9 cellular contexts compared by ENCODE assay signal in the genomic region with DNA sequence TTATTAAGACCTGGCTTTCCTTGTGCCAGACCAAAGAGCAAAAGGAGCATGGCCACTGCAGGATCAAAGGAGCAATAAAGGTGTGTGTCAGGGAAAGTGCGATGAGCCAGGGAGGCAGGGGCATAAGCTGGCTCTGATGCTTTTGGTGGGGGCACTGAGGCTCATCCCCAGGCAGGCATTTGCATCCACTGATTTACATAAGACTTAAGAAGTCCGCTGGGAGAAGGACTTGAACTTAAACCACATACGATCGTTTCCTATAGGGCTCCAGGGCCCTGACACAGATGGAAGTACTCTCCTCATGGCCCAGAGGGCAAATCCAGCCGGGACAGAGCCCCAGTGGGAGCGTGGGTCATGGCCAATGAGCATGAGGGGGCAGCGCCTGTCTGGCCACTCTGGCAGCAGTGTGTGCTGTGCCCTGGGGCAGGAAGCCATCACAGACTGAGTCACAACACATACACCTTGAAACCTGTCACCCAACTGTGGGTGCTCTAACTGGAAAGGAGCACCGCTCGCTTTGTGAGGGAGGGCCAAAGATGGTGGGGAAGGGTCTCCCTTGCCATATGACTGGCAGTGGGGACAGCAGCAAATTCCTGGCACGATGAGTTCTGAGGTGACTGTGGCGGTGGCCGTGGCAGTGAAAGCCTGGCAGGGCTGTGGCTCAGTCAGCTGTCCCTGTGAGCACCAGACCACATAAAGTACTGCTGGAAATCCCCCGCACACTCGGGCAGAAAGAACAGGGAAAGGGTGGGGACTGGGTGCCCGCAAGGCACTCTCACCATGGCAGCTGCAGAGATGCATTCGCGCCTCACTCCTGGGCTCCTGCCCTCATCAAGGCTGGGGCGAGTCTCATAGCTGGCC.
A peak's percentile ranks its signal among the peaks of the same experiment; 100 is the strongest.
DNase-seq lines count a peak whose midpoint lies in the region; ATAC-seq lines count a peak whose summit lies in the region.
"Had no signal": no experiment of that assay in that cellular context is flagged by ENCODE, and none has a peak within 500 bp of the region (broad histone marks: within the 10 kb centered on the region; RNA-seq: fewer than 3 reads in every experiment).

No MANE protein-coding gene starts in this region.

- intact Hi-C loops in sciatic nerve (cut with DNase I) = no loop called here

- DNase-seq in myocyte (ENCODE audit: low read depth) (peak; percentile 85), foreskin melanocyte (no peak), sciatic nerve (ENCODE audit: low spot score) (no peak), NCI-H82 treated with DMSO at 0.1 percent for 48 hours (lab: John Stamatoyannopoulos, UW; ENCODE audit: unreplicated experiment) (no peak)
- DNase-seq: activated T-cell treated with anti-CD3 and anti-CD28 coated beads, Interleukin-2, amount 50 U/mL, for 4 hours; NCI-H748 treated with DMSO at 0.1 percent for 48 hours had no signal

- ATAC-seq in GM18867 (IDR thresholded peaks at IDR 0.05; ENCODE audit: unreplicated experiment) (peak; percentile 77), GM21526 (IDR thresholded peaks at IDR 0.05; ENCODE audit: low FRiP score, unreplicated experiment) (peak; percentile 67), HG03469 (IDR thresholded peaks at IDR 0.05; ENCODE audit: unreplicated experiment) (peak; percentile 57), sciatic nerve (no peak)
